In genomic region chr17:17593222-17593620, GRCh38 we compare ENCODE assay signal across 13 cellular contexts. TPM values are rescaled to one million over a fixed set of nuclear protein-coding genes. Genes with fewer than 3 reads are reported as not detected.
A peak's percentile ranks its signal among the peaks of the same experiment; 100 is the strongest.
DNase-seq lines count a peak whose midpoint lies in the region; ATAC-seq and FAIRE-seq lines count a peak whose summit lies in the region.
"Had no signal": no experiment of that assay in that cellular context is flagged by ENCODE, and none has a peak within 500 bp of the region (broad histone marks: within the 10 kb centered on the region; RNA-seq: fewer than 3 reads in every experiment).

No MANE protein-coding gene starts in this region.

- no peaks in the 10 kb centered on the region for H3K9me3 Mint-ChIP-seq in CD4-positive, CD25-positive, alpha-beta regulatory T cell
- no peaks in the 10 kb centered on the region for H3K9me3 Mint-ChIP-seq in activated naive CD8-positive, alpha-beta T cell treated with anti-CD3 and anti-CD28 coated beads, Interleukin-2, amount 10 ng/mL, durations not matched to agents 7 days and 5 days
- no peaks in the 10 kb centered on the region for H3K9me3 Mint-ChIP-seq in naive thymus-derived CD4-positive, alpha-beta T cell

- no peak overlapping the region for H3K4me3 ChIP-seq in CD4-positive, CD25-positive, alpha-beta regulatory T cell (ENCODE audit: low read depth, low read length)
- peak overlapping the region; percentile 85 for H3K4me3 ChIP-seq in HUES6 (ENCODE audit: low read depth, low read length)
- no peak overlapping the region for H3K4me3 ChIP-seq in naive thymus-derived CD4-positive, alpha-beta T cell (ENCODE audit: low read length)
- H3K4me3 ChIP-seq in small intestine (ENCODE audit: low read depth in 1 of 2, low read length in 2 of 2), result no peak overlapping the region

- no peak for FAIRE-seq in small intestine (lab: Jason Lieb, UNC)

- DNase-seq in CD4-positive, CD25-positive, alpha-beta regulatory T cell, result no peak
- no peak for DNase-seq in activated naive CD8-positive, alpha-beta T cell treated with anti-CD3 and anti-CD28 coated beads, Interleukin-2, amount 10 ng/mL, durations not matched to agents 7 days and 5 days
- no peak for DNase-seq in naive thymus-derived CD4-positive, alpha-beta T cell
- DNase-seq in small intestine (no peak), NCI-H748 (lab: John Stamatoyannopoulos, UW; ENCODE audit: unreplicated experiment) (no peak)
- DNase-seq: COR-L47; effector memory CD4-positive, alpha-beta T cell; heart left ventricle had no signal

- no peaks in the 10 kb centered on the region for H3K27me3 Mint-ChIP-seq in CD4-positive, CD25-positive, alpha-beta regulatory T cell
- H3K27me3 Mint-ChIP-seq in activated naive CD8-positive, alpha-beta T cell treated with anti-CD3 and anti-CD28 coated beads, Interleukin-2, amount 10 ng/mL, durations not matched to agents 7 days and 5 days, result no peaks in the 10 kb centered on the region
- H3K27me3 Mint-ChIP-seq in naive thymus-derived CD4-positive, alpha-beta T cell, result no peaks in the 10 kb centered on the region

- H3K27ac ChIP-seq in CD4-positive, CD25-positive, alpha-beta regulatory T cell (ENCODE audit: insufficient read depth, low read length, poor library complexity, severe bottlenecking), result peak overlapping the region; percentile 23
- H3K27ac ChIP-seq in HUES6 (ENCODE audit: low read depth, low read length), result no peak overlapping the region
- H3K27ac ChIP-seq in naive thymus-derived CD4-positive, alpha-beta T cell (ENCODE audit: low read depth, low read length), result peak overlapping the region; percentile 79
- H3K27ac ChIP-seq in small intestine (ENCODE audit: low read depth in 1 of 2, low read length in 1 of 2), result no peak overlapping the region
- H3K27ac ChIP-seq: heart left ventricle had no signal

- peak overlapping the region; percentile 17 for H3K9ac ChIP-seq in HUES6 (ENCODE audit: low read length)

- no peaks in the 10 kb centered on the region for H3K27me3 ChIP-seq in CD4-positive, CD25-positive, alpha-beta regulatory T cell (ENCODE audit: control insufficient read depth, insufficient read depth, low read length)
- H3K27me3 ChIP-seq in HUES6 (ENCODE audit: control insufficient read depth, insufficient read depth, low read length), result no peaks in the 10 kb centered on the region
- no peaks in the 10 kb centered on the region for H3K27me3 ChIP-seq in naive thymus-derived CD4-positive, alpha-beta T cell (ENCODE audit: control insufficient read depth in 2 of 2, insufficient read depth in 2 of 2, low read length in 2 of 2)
- no peaks in the 10 kb centered on the region for H3K27me3 ChIP-seq in small intestine (ENCODE audit: control insufficient read depth in 2 of 2, insufficient read depth in 2 of 2, low read length in 2 of 2)
- H3K27me3 ChIP-seq: heart left ventricle had no signal

- H3K27ac Mint-ChIP-seq in CD4-positive, CD25-positive, alpha-beta regulatory T cell, result peak overlapping the region in 1 of 3 donors; percentile 14
- H3K27ac Mint-ChIP-seq in activated naive CD8-positive, alpha-beta T cell treated with anti-CD3 and anti-CD28 coated beads, Interleukin-2, amount 10 ng/mL, durations not matched to agents 7 days and 5 days, result no peak overlapping the region
- peak overlapping the region in 5 of 9 donors; percentile 8 to 96 (median 93) for H3K27ac Mint-ChIP-seq in naive thymus-derived CD4-positive, alpha-beta T cell

- no peaks in the 10 kb centered on the region for H3K9me3 ChIP-seq in CD4-positive, CD25-positive, alpha-beta regulatory T cell (ENCODE audit: control insufficient read depth in 2 of 2, low read length in 2 of 2)
- H3K9me3 ChIP-seq in HUES6 (ENCODE audit: control insufficient read depth, insufficient read depth, low read depth, low read length) (no peaks in the 10 kb centered on the region), small intestine (ENCODE audit: control insufficient read depth, low read depth) (no peaks in the 10 kb centered on the region)
- H3K9me3 ChIP-seq in naive thymus-derived CD4-positive, alpha-beta T cell (ENCODE audit: control insufficient read depth in 2 of 3, low read length in 3 of 3), result no peaks in the 10 kb centered on the region
- H3K9me3 ChIP-seq: HAP-1, heart left ventricle had no signal

- peak overlapping the region; percentile 95 to 97 (median 96) for H3K4me3 Mint-ChIP-seq in CD4-positive, CD25-positive, alpha-beta regulatory T cell
- peak overlapping the region; percentile 92 for H3K4me3 Mint-ChIP-seq in activated naive CD8-positive, alpha-beta T cell treated with anti-CD3 and anti-CD28 coated beads, Interleukin-2, amount 10 ng/mL, durations not matched to agents 7 days and 5 days
- peak overlapping the region in 6 of 10 donors; percentile 87 to 99 (median 93) for H3K4me3 Mint-ChIP-seq in naive thymus-derived CD4-positive, alpha-beta T cell

- no peaks in the 10 kb centered on the region for H3K36me3 Mint-ChIP-seq in CD4-positive, CD25-positive, alpha-beta regulatory T cell
- no peaks in the 10 kb centered on the region for H3K36me3 Mint-ChIP-seq in activated naive CD8-positive, alpha-beta T cell treated with anti-CD3 and anti-CD28 coated beads, Interleukin-2, amount 10 ng/mL, durations not matched to agents 7 days and 5 days
- H3K36me3 Mint-ChIP-seq in naive thymus-derived CD4-positive, alpha-beta T cell, result peaks cover 0 to 2% (median 0%) of the 10 kb centered on the region in 5 donors

- WGBS in small intestine, 3 donors, result 84 to 87% (median 85%) methylated on average over 6 of the region's 6 CpGs

- POLR2A ChIA-PET in activated naive CD8-positive, alpha-beta T cell treated with anti-CD3 and anti-CD28 coated beads, Interleukin-2, amount 10 ng/mL, durations not matched to agents 7 days and 5 days (lab: Charles Lee), result no interaction called here
- POLR2A ChIA-PET in naive thymus-derived CD4-positive, alpha-beta T cell (lab: Charles Lee), result no interaction called here

- CTCF ChIA-PET in naive thymus-derived CD4-positive, alpha-beta T cell (lab: Charles Lee), result interaction anchor here (0.6 kb wide), 1 partner anchor 46 kb away, joined by 3 read pairs; no protein-coding TSS in a partner anchor

- ATAC-seq in CD4-positive, CD25-positive, alpha-beta regulatory T cell (ENCODE audit: low read depth in 2 of 2), result no peak
- ATAC-seq in activated naive CD8-positive, alpha-beta T cell treated with anti-CD3 and anti-CD28 coated beads, Interleukin-2, amount 10 ng/mL, durations not matched to agents 7 days and 5 days (ENCODE audit: low read depth), result no peak
- no peak for ATAC-seq in naive thymus-derived CD4-positive, alpha-beta T cell
- ATAC-seq in HG03521 (IDR thresholded peaks at IDR 0.05; ENCODE audit: unreplicated experiment) (no peak), HG03432 (IDR thresholded peaks at IDR 0.05; ENCODE audit: unreplicated experiment) (no peak)
- ATAC-seq: heart left ventricle, Right ventricle myocardium inferior had no signal

- H3K4me1 ChIP-seq in CD4-positive, CD25-positive, alpha-beta regulatory T cell (ENCODE audit: control insufficient read depth, insufficient read depth, low read length, poor library complexity, severe bottlenecking), result peaks cover 21% of the 10 kb centered on the region
- H3K4me1 ChIP-seq in HUES6 (ENCODE audit: control insufficient read depth, insufficient read depth, low read length), result peaks cover 13% of the 10 kb centered on the region
- H3K4me1 ChIP-seq in naive thymus-derived CD4-positive, alpha-beta T cell (ENCODE audit: control insufficient read depth in 2 of 2, insufficient read depth in 2 of 2, low read length in 2 of 2), result peaks cover 16 to 18% of the 10 kb centered on the region in 2 donors
- H3K4me1 ChIP-seq in small intestine (ENCODE audit: control insufficient read depth in 2 of 2, insufficient read depth in 1 of 2, low read depth in 1 of 2, low read length in 1 of 2), result no peaks in the 10 kb centered on the region

- H3K4me1 Mint-ChIP-seq in CD4-positive, CD25-positive, alpha-beta regulatory T cell, result peaks cover 5 to 31% (median 21%) of the 10 kb centered on the region in 4 donors
- peaks cover 13% of the 10 kb centered on the region for H3K4me1 Mint-ChIP-seq in activated naive CD8-positive, alpha-beta T cell treated with anti-CD3 and anti-CD28 coated beads, Interleukin-2, amount 10 ng/mL, durations not matched to agents 7 days and 5 days
- H3K4me1 Mint-ChIP-seq in naive thymus-derived CD4-positive, alpha-beta T cell, result peaks cover 14 to 32% (median 19%) of the 10 kb centered on the region in 7 donors

- intact Hi-C loops in naive thymus-derived CD4-positive, alpha-beta T cell (cut with micrococcal nuclease), result loop anchor here (5.0 to 10.0 kb wide), 4 partner anchors 242 to 1262 kb away; partner anchors contain the start of genes PRPSAP2 (in 1 of the 2), SMCR8 (in 1 of the 2), SREBF1 (in 1 of the 2) and TOP3A (in 1 of the 2)

- H3K36me3 ChIP-seq in CD4-positive, CD25-positive, alpha-beta regulatory T cell (ENCODE audit: control insufficient read depth, insufficient read depth, low read length), result no peaks in the 10 kb centered on the region
- H3K36me3 ChIP-seq in HUES6 (ENCODE audit: control insufficient read depth, insufficient read depth, low read length) (no peaks in the 10 kb centered on the region), small intestine (ENCODE audit: control insufficient read depth in 2 of 2, insufficient read depth in 2 of 2, low read length in 2 of 2) (no peaks in the 10 kb centered on the region)
- no peaks in the 10 kb centered on the region for H3K36me3 ChIP-seq in naive thymus-derived CD4-positive, alpha-beta T cell (ENCODE audit: control insufficient read depth in 2 of 3, insufficient read depth in 3 of 3, low read length in 3 of 3)
- H3K36me3 ChIP-seq: HAP-1, heart left ventricle had no signal

RNA-seq across cellular contexts. Expression of gene PEMT, which starts 1.7 kb away (rescaled TPM):
- total RNA-seq in CD4-positive, CD25-positive, alpha-beta regulatory T cell, result 13.2 TPM
- 10 to 100 TPM; 23.8 to 33.2 (median 29.4) TPM for polyA plus RNA-seq in CD4-positive, CD25-positive, alpha-beta regulatory T cell
- total RNA-seq in activated naive CD8-positive, alpha-beta T cell treated with anti-CD3 and anti-CD28 coated beads, Interleukin-2, amount 10 ng/mL, durations not matched to agents 7 days and 5 days, result 10 to 100 TPM; 13.1 to 13.9 TPM
- total RNA-seq in naive thymus-derived CD4-positive, alpha-beta T cell, result 10 to 100 TPM in 4 of 5 experiments, 1 to 10 TPM in 1; 9.5 to 15.0 (median 12.1) TPM
- 10 to 100 TPM; 22.7 to 34.1 TPM for polyA plus RNA-seq in naive thymus-derived CD4-positive, alpha-beta T cell
- polyA plus RNA-seq in small intestine, result 10 to 100 TPM; 32.0 to 42.0 (median 33.5) TPM

Comparison
In these comparisons a context has a peak if more than half of its experiments do, and no peak if none do; other contexts are left out.
1. H3K27ac ChIP-seq: peak in CD4-positive, CD25-positive, alpha-beta regulatory T cell (single experiment) and naive thymus-derived CD4-positive, alpha-beta T cell (single experiment); none in HUES6 (single experiment) and small intestine (0 of 2).
2. Peak in every context shown above with its lines, with median percentiles within 50 percentile points of each other: H3K4me3 Mint-ChIP-seq.